ENCODE assay signal across 1 cellular context in the genomic region with DNA sequence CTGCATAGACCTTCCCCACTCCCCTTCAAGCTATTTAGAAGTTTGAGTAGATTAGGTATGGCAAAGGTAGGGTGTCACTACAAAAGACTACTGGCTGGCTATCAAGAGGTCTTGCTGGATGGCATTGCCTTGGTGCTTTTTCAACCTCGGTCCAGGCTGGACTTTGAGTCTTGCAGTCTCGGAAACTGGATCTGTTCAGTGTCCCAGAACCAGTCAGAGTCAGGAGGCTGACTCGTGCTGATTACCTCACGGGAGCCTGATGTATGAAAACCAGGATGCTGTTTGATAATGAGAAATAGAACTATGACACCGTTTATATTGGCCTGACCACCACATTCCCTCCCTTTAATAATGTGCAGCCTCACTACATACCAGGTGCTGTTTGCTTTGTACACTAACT.
TF ChIP-seq lines count a peak whose summit lies in the region.

No MANE protein-coding gene starts in this region.

TF ChIP-seq in IMR-90, 13 proteins besides CTCF, POLR2A, EP300 and RAD21:
- TF ChIP-seq CEBPB (IDR thresholded peaks at IDR 0.05; ENCODE audit: low read depth, low read length): no peak
- TF ChIP-seq, protein P1, sequence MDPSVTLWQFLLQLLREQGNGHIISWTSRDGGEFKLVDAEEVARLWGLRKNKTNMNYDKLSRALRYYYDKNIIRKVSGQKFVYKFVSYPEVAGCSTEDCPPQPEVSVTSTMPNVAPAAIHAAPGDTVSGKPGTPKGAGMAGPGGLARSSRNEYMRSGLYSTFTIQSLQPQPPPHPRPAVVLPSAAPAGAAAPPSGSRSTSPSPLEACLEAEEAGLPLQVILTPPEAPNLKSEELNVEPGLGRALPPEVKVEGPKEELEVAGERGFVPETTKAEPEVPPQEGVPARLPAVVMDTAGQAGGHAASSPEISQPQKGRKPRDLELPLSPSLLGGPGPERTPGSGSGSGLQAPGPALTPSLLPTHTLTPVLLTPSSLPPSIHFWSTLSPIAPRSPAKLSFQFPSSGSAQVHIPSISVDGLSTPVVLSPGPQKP (IDR thresholded peaks at IDR 0.05; ENCODE audit: borderline replicate concordance, low read depth, low read length): no peak
- TF ChIP-seq MAZ (IDR thresholded peaks at IDR 0.05; ENCODE audit: borderline replicate concordance, low read depth, low read length): no peak
- no peak for TF ChIP-seq USF2 (IDR thresholded peaks at IDR 0.05; ENCODE audit: low read depth, low read length)
- TF ChIP-seq MAFK (IDR thresholded peaks at IDR 0.05; ENCODE audit: low read depth, low read length): no peak
- TF ChIP-seq RCOR1 (IDR thresholded peaks at IDR 0.05; ENCODE audit: insufficient replicate concordance, low read length): no peak
- no peak for TF ChIP-seq RFX5 (IDR thresholded peaks at IDR 0.05; ENCODE audit: low read depth, low read length)
- TF ChIP-seq FOS (IDR thresholded peaks at IDR 0.05; ENCODE audit: low read depth, low read length): no peak
- TF ChIP-seq NFE2L2 (IDR thresholded peaks at IDR 0.05; ENCODE audit: low read depth, low read length): no peak
- no peak for TF ChIP-seq CHD1 (IDR thresholded peaks at IDR 0.05; ENCODE audit: low read depth, low read length)
- TF ChIP-seq MXI1 (IDR thresholded peaks at IDR 0.05; ENCODE audit: borderline replicate concordance, low read depth, low read length): no peak
- no peak for TF ChIP-seq SMC3 (IDR thresholded peaks at IDR 0.05; ENCODE audit: low read depth, low read length)
- TF ChIP-seq BHLHE40 (IDR thresholded peaks at IDR 0.05; ENCODE audit: low read depth, low read length): no peak
